Comparison of ENCODE assay signal across 1 cellular context in the genomic region with DNA sequence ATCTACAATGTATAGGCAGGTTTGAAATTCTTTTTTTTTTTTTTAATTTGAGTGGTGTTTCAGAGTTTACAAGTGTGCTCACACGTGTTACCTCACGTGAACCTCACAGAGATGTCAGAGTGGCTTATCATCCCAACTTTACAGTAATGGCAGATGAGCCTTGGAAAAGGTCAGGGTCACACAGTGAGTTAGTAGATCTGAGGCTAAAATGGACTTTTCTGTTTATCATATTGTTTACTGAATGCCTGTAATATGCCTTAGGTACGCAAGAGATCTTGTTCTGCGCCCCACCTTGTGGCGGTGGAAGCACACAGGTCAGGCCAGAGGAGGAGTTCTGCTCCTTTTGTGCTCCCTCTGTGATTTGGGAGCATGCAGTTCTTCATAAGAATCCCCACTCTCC.
TF ChIP-seq lines count a peak whose summit lies in the region.

No MANE protein-coding gene starts in this region.

TF ChIP-seq in HCT116, 20 proteins besides CTCF, POLR2A, EP300 and RAD21 (continued from another document):
- TF ChIP-seq MAX (IDR thresholded peaks at IDR 0.05): no peak
